Comparison of ENCODE assay signal across 25 cellular contexts in genomic region chr3:193875601-193876321, GRCh38.
"Had no signal": no experiment of that assay in that cellular context is flagged by ENCODE, and none has a peak within 500 bp of the region (broad histone marks: within the 10 kb centered on the region; RNA-seq: fewer than 3 reads in every experiment).

No MANE protein-coding gene starts in this region.

- H3K36me3 ChIP-seq: adrenal gland, ascending aorta, brain microvascular endothelial cell, gastrocnemius medialis, lower lobe of right lung, sigmoid colon, upper lobe of left lung had no signal

- H3K4me3 Mint-ChIP-seq: activated CD4-positive, alpha-beta T cell treated with anti-CD3 and anti-CD28 coated beads, Interleukin-2, amount 10 ng/mL, durations not matched to agents 7 days and 5 days; activated CD8-positive, alpha-beta T cell treated with anti-CD3 and anti-CD28 coated beads, Interleukin-2, amount 10 ng/mL, durations not matched to agents 7 days and 5 days; activated naive CD8-positive, alpha-beta T cell; activated T-helper 17 cell treated with anti-CD3 and anti-CD28 coated beads, Interleukin-2, amount 50 U/mL, for 72 hours; dendritic cell treated with granulocyte-macrophage colony-stimulating factor and Interleukin-4, amounts not matched to agents 40 ng/mL and 50 ng/mL, for 4 days; naive thymus-derived CD4-positive, alpha-beta T cell had no signal

- DNase-seq: activated CD4-positive, alpha-beta T cell treated with anti-CD3 and anti-CD28 coated beads, Interleukin-2, amount 10 ng/mL, durations not matched to agents 7 days and 5 days; activated CD4-positive, CD25-positive, alpha-beta regulatory T cell treated with anti-CD3 and anti-CD28 coated beads, Interleukin-2, amount 50 U/mL, for 72 hours; activated CD8-positive, alpha-beta T cell treated with anti-CD3 and anti-CD28 coated beads, Interleukin-2, amount 10 ng/mL, durations not matched to agents 7 days and 5 days; activated T-cell treated with anti-CD3 and anti-CD28 coated beads, Interleukin-2, amount 50 U/mL, for 1 hour; brain microvascular endothelial cell; caudate nucleus; effector CD4-positive, alpha-beta T cell; gastrocnemius medialis; lower lobe of right lung; naive thymus-derived CD4-positive, alpha-beta T cell; retina; sigmoid colon; stimulated activated CD4-positive, alpha-beta T cell treated with anti-CD3 and anti-CD28 coated beads, Interleukin-4, amount 100 ng/mL, for 1 hour; stimulated activated naive CD4-positive, alpha-beta T cell; T-helper 2 cell; testis; upper lobe of left lung had no signal

- H3K4me3 ChIP-seq: adrenal gland, ascending aorta, gastrocnemius medialis, lower lobe of right lung, sigmoid colon, testis, upper lobe of left lung had no signal

- H3K4me1 Mint-ChIP-seq: activated T-helper 17 cell treated with anti-CD3 and anti-CD28 coated beads, Interleukin-2, amount 50 U/mL, for 72 hours had no signal

- H3K36me3 Mint-ChIP-seq: activated naive CD8-positive, alpha-beta T cell; naive thymus-derived CD4-positive, alpha-beta T cell had no signal

- H3K27ac Mint-ChIP-seq: activated CD4-positive, alpha-beta T cell treated with anti-CD3 and anti-CD28 coated beads, Interleukin-2, amount 10 ng/mL, durations not matched to agents 7 days and 5 days; activated CD8-positive, alpha-beta T cell treated with anti-CD3 and anti-CD28 coated beads, Interleukin-2, amount 10 ng/mL, durations not matched to agents 7 days and 5 days; activated naive CD8-positive, alpha-beta T cell; activated T-helper 17 cell treated with anti-CD3 and anti-CD28 coated beads, Interleukin-2, amount 50 U/mL, for 72 hours; dendritic cell treated with granulocyte-macrophage colony-stimulating factor and Interleukin-4, amounts not matched to agents 40 ng/mL and 50 ng/mL, for 4 days; naive thymus-derived CD4-positive, alpha-beta T cell had no signal

- H3K9me3 Mint-ChIP-seq: activated CD4-positive, alpha-beta T cell treated with anti-CD3 and anti-CD28 coated beads, Interleukin-2, amount 10 ng/mL, durations not matched to agents 7 days and 5 days; activated T-helper 17 cell treated with anti-CD3 and anti-CD28 coated beads, Interleukin-2, amount 50 U/mL, for 72 hours; dendritic cell treated with granulocyte-macrophage colony-stimulating factor and Interleukin-4, amounts not matched to agents 40 ng/mL and 50 ng/mL, for 4 days; naive thymus-derived CD4-positive, alpha-beta T cell had no signal

- H3K27me3 Mint-ChIP-seq: progenitor cell of endocrine pancreas had no signal

- H3K27ac ChIP-seq: adrenal gland, ascending aorta, brain microvascular endothelial cell, lower lobe of right lung, sigmoid colon, testis, upper lobe of left lung, VCaP had no signal

- H3K4me1 ChIP-seq: adrenal gland, ascending aorta, lower lobe of right lung, sigmoid colon, upper lobe of left lung had no signal

- H3K9me3 ChIP-seq: adrenal gland, ascending aorta, gastrocnemius medialis, lower lobe of right lung, sigmoid colon, testis, upper lobe of left lung had no signal

- ATAC-seq: activated CD8-positive, alpha-beta T cell treated with anti-CD3 and anti-CD28 coated beads, Interleukin-2, amount 10 ng/mL, durations not matched to agents 7 days and 5 days; activated T-helper 17 cell treated with anti-CD3 and anti-CD28 coated beads, Interleukin-2, amount 50 U/mL, for 72 hours; esophagus mucosa; gastrocnemius medialis; lower lobe of right lung; naive thymus-derived CD4-positive, alpha-beta T cell had no signal

- H3K27me3 ChIP-seq: adrenal gland, ascending aorta, gastrocnemius medialis, sigmoid colon, testis, upper lobe of left lung had no signal
